ENCODE assay signal across 17 cellular contexts in genomic region chr5:171549259-171549658, GRCh38.
DNase-seq lines count a peak whose midpoint lies in the region; ATAC-seq, FAIRE-seq and TF ChIP-seq lines count a peak whose summit lies in the region.
"Had no signal": no experiment of that assay in that cellular context is flagged by ENCODE, and none has a peak within 500 bp of the region (broad histone marks: within the 10 kb centered on the region; RNA-seq: fewer than 3 reads in every experiment).

No MANE protein-coding gene starts in this region.

- ATAC-seq in HepG2 = peak; percentile 64
- no peak for ATAC-seq in right lobe of liver
- peak; percentile 74 for ATAC-seq in mucosa of descending colon
- peak; percentile 62 for ATAC-seq in sciatic nerve
- ATAC-seq: HCT116 had no signal

- H3K9ac ChIP-seq in HepG2 (ENCODE audit: insufficient read depth, low read depth, low read length) = no peak overlapping the region
- H3K9ac ChIP-seq: BLaER1 had no signal

- BruUV-seq in HepG2 (replicated peaks; lab: Mats Ljungman, UMichigan) = no TSS peak

- TF ChIP-seq EP300 in HepG2 (IDR thresholded peaks at IDR 0.05; ENCODE audit: low read depth in 2 of 2, low read length in 2 of 2) (no peak), HepG2 (CRISPR knock-in tag; IDR thresholded peaks at IDR 0.05; ENCODE audit: borderline replicate concordance) (no peak)

- H2AFZ ChIP-seq in HepG2 (ENCODE audit: low read length) = no peak overlapping the region

- no peak for FAIRE-seq in HepG2 (lab: Jason Lieb, UNC)

- no peak for TF ChIP-seq CTCF in HepG2 (CRISPR knock-in tag; IDR thresholded peaks at IDR 0.05)
- no peak for TF ChIP-seq CTCF in right lobe of liver (IDR thresholded peaks at IDR 0.05)
- TF ChIP-seq CTCF in mucosa of descending colon (IDR thresholded peaks at IDR 0.05) = no peak

- H4K20me1 ChIP-seq in HepG2 (ENCODE audit: insufficient read depth, low read length) = no peaks in the 10 kb centered on the region
- H4K20me1 ChIP-seq: BLaER1 had no signal

- H3K4me3 ChIP-seq in HepG2 (replicated peaks in 1 of 3; ENCODE audit: insufficient read depth in 1 of 3, low read depth in 2 of 3, low read length in 3 of 3) = no peak overlapping the region
- no peak overlapping the region for H3K4me3 ChIP-seq in right lobe of liver
- no peak overlapping the region for H3K4me3 ChIP-seq in mucosa of descending colon
- H3K4me3 ChIP-seq: BLaER1 had no signal

- CTCF ChIA-PET in HepG2 (lab: Yijun Ruan, JAX; ENCODE audit: low intra/inter-chr PET ratio, low total read pairs) = no interaction called here

- 6% methylated on average over 6 of the region's 8 CpGs for WGBS in HepG2 (ENCODE audit: low lambda C conversion rate)
- WGBS in right lobe of liver (ENCODE audit: insufficient coverage, low coverage, low lambda C conversion rate, missing lambda C conversion rate) = 53% methylated on average over 8 of the region's 8 CpGs

- H3K27me3 ChIP-seq in HepG2 (ENCODE audit: control insufficient read depth in 1 of 2, insufficient read depth in 2 of 2, low read length in 2 of 2) = peaks cover 0 to 16% of the 10 kb centered on the region in 2 experiments; a peak in 2 of 5 replicates
- H3K27me3 ChIP-seq in right lobe of liver = no peaks in the 10 kb centered on the region
- H3K27me3 ChIP-seq: BLaER1 had no signal

- H3K9me3 ChIP-seq in HepG2 (ENCODE audit: low read length) (no peaks in the 10 kb centered on the region), right lobe of liver (no peaks in the 10 kb centered on the region), mucosa of descending colon (no peaks in the 10 kb centered on the region)

- DNase-seq in HepG2 (ENCODE audit: low spot score) = no peak
- DNase-seq in right lobe of liver = no peak
- peak in 2 of 3 donors; percentile 41 to 57 for DNase-seq in mucosa of descending colon
- DNase-seq in sciatic nerve (ENCODE audit: low spot score) = no peak
- no peak for DNase-seq in HuH-7 (ENCODE audit: low spot score)
- no peak for DNase-seq in cerebellar nuclear complex (lab: John Stamatoyannopoulos, UW)
- no peak for DNase-seq in NCI-H146 treated with DMSO at 0.1 percent for 48 hours (lab: John Stamatoyannopoulos, UW; ENCODE audit: unreplicated experiment)
- DNase-seq in SKM-1 (lab: John Stamatoyannopoulos, UW; ENCODE audit: unreplicated experiment) = no peak
- DNase-seq: 8988T; CD4-positive, alpha-beta memory T cell; DMS153; DMS79 treated with DMSO at 0.1 percent for 48 hours; GF-D8; GOT3; H7 had no signal

- intact Hi-C loops in HepG2 (cut with micrococcal nuclease; ENCODE audit: unreplicated experiment) = no loop called here
- intact Hi-C loops in right lobe of liver (cut with DNase I) = no loop called here
- intact Hi-C loops in mucosa of descending colon (cut with DNase I, micrococcal nuclease) = no loop called here
- intact Hi-C loops in sciatic nerve (cut with DNase I) = no loop called here

- no peaks in the 10 kb centered on the region for H3K79me2 ChIP-seq in HepG2 (ENCODE audit: insufficient read depth, low read length)

- TF ChIP-seq POLR2A in HepG2 (IDR thresholded peaks at IDR 0.05; ENCODE audit: insufficient read depth in 1 of 2, low read depth in 2 of 2, low read length in 2 of 2) (no peak), right lobe of liver (IDR thresholded peaks at IDR 0.05) (no peak)

- H3K4me1 ChIP-seq in HepG2 (ENCODE audit: insufficient read depth, low read length) (no peaks in the 10 kb centered on the region), right lobe of liver (no peaks in the 10 kb centered on the region), mucosa of descending colon (ENCODE audit: low read depth) (no peaks in the 10 kb centered on the region)
- H3K4me1 ChIP-seq: BLaER1 had no signal

- TF ChIP-seq RAD21 in HepG2 (CRISPR knock-in tag; IDR thresholded peaks at IDR 0.05) = no peak

- no peak overlapping the region for H3K27ac ChIP-seq in HepG2 (ENCODE audit: extremely low read length, insufficient read depth, low read length)
- H3K27ac ChIP-seq in right lobe of liver = no peak overlapping the region
- H3K27ac ChIP-seq: BLaER1 had no signal

- H3K36me3 ChIP-seq in HepG2 (replicated peaks in 1 of 2; ENCODE audit: control insufficient read depth in 1 of 2, insufficient read depth in 2 of 2, low read length in 2 of 2) (no peaks in the 10 kb centered on the region), right lobe of liver (no peaks in the 10 kb centered on the region), mucosa of descending colon (ENCODE audit: low read depth) (no peaks in the 10 kb centered on the region)
- H3K36me3 ChIP-seq: BLaER1 had no signal

- in situ Hi-C loops in HepG2 (cut with HindIII; ENCODE audit: extremely low pct_ligation_motif_present, low pct_unique_long_range_greater_than_20kb) = no loop called here

- POLR2A ChIA-PET in HepG2 (lab: Yijun Ruan, JAX) = no interaction called here

- no peak overlapping the region for H3K4me2 ChIP-seq in HepG2 (ENCODE audit: low read depth, low read length)
- H3K4me2 ChIP-seq: BLaER1 had no signal

TF ChIP-seq in HepG2, 621 proteins besides CTCF, POLR2A, EP300 and RAD21:
- TF ChIP-seq HNF4A (CRISPR knock-in tag; IDR thresholded peaks at IDR 0.05) = peak; percentile 24; the same call in 1 of the 2 replicates
- no peak for TF ChIP-seq MLXIP (CRISPR knock-in tag; IDR thresholded peaks at IDR 0.05; ENCODE audit: borderline replicate concordance)

Comparison
In these comparisons a context has a peak if more than half of its experiments do, and no peak if none do; other contexts are left out.
1. ATAC-seq: peak in HepG2 (single experiment), mucosa of descending colon (single experiment) and sciatic nerve (single experiment); none in right lobe of liver (0 of 4).
2. DNase-seq: peak in mucosa of descending colon (2 of 3); none in HepG2 (single experiment), right lobe of liver (0 of 3), sciatic nerve (single experiment), HuH-7 (single experiment), cerebellar nuclear complex (0 of 2), NCI-H146 treated with DMSO at 0.1 percent for 48 hours (single experiment) and SKM-1 (single experiment).